In the genomic region with DNA sequence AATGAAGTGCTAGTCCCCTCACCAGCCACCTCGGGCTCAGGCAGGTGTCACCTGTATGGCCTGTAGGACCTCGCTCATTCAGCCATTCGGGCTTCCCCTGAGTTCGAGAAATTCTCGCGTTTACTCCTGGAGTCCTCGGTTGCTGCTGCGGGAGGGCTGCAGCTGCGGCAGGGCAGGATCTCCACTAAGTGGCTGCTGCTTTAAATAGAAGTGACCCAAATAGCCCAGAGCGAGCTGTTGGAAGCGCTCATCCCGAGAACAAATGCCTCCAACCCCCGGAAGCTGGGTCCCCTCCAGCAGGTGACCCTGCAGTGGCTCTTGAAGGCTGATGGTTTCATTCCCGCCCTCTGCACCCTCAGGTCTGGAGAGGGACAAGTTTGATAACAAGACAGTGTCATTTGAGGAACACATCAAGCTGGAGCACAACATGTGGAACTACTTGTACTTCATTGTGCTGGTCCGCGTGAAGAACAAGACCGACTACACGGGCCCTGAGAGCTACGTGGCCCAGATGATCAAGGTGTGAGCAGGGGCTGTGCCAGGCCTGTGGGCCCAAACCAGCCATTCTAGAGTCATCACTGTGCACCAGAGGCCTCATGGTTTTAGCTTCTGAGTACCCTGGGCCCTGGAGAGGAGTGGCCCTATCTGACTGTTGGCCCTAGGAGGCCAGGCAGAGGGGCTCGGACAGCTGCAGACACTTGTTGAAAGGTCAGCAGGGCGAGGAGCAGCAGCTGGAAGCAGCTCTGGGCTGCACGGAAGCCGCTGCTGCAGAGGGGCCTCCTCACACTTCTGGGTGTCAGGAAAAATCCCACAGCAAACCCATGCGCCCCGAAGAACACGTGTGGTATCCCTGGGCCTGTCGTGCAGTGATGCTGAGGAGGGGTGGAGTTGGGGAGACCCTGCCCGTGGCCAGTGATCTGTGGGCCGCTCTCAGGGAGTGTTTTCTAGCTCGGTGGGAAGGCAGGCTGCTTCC, we compare ENCODE assay signal across 8 cellular contexts. TPM values are rescaled to one million over a fixed set of nuclear protein-coding genes. Genes with fewer than 3 reads are reported as not detected.
DNase-seq lines count a peak whose midpoint lies in the region; ATAC-seq and TF ChIP-seq lines count a peak whose summit lies in the region.

No MANE protein-coding gene starts in this region.

- H3K27ac ChIP-seq in Peyer's patch (peak overlapping the region; percentile 54 to 82 (median 66)), osteoblast (ENCODE audit: low read depth, low read length) (peak overlapping the region; percentile 71)

- H3K9me3 ChIP-seq in Peyer's patch (no peaks in the 10 kb centered on the region), endocrine pancreas (ENCODE audit: control insufficient read depth, low read length) (no peaks in the 10 kb centered on the region), osteoblast (ENCODE audit: low read depth, low read length) (no peaks in the 10 kb centered on the region)

- H3K4me1 ChIP-seq in Peyer's patch (peaks cover 0 to 44% (median 13%) of the 10 kb centered on the region in 4 donors), endocrine pancreas (ENCODE audit: control insufficient read depth, insufficient read depth, low read length) (no peaks in the 10 kb centered on the region), osteoblast (ENCODE audit: insufficient read depth, low read length) (peaks cover 47% of the 10 kb centered on the region)

- TF ChIP-seq POLR2A in Peyer's patch (IDR thresholded peaks at IDR 0.05): no peak

- peaks cover 0 to 76% (median 0%) of the 10 kb centered on the region in 3 donors for H3K36me3 ChIP-seq in Peyer's patch
- H3K36me3 ChIP-seq in endocrine pancreas (ENCODE audit: control insufficient read depth, insufficient read depth, low read length): no peaks in the 10 kb centered on the region
- peaks cover 58% of the 10 kb centered on the region for H3K36me3 ChIP-seq in osteoblast (ENCODE audit: insufficient read depth, low read length)

- DNase-seq in D341Med (ENCODE audit: low spot score) (peak; percentile 46), Peyer's patch (no peak), osteoblast (ENCODE audit: insufficient read length, low spot score, missing footprints) (peak; percentile 71), HuH-7 (ENCODE audit: low spot score) (no peak)
- DNase-seq in stimulated activated CD4-positive, alpha-beta T cell treated with anti-CD3 and anti-CD28 coated beads, Interleukin-4, amount 100 ng/mL, for 4 hours: no peak

- TF ChIP-seq CTCF in Peyer's patch (IDR thresholded peaks at IDR 0.05) (no peak), osteoblast (IDR thresholded peaks at IDR 0.05; ENCODE audit: extremely low read depth, low read depth, low read length) (no peak)

- ATAC-seq in HG03139 (IDR thresholded peaks at IDR 0.05; ENCODE audit: unreplicated experiment) (no peak), GM19395 (IDR thresholded peaks at IDR 0.05; ENCODE audit: unreplicated experiment) (no peak)

- H4K20me1 ChIP-seq in osteoblast (ENCODE audit: insufficient read depth, low read length): no peaks in the 10 kb centered on the region

- peak overlapping the region; percentile 57 for H3K9ac ChIP-seq in endocrine pancreas (ENCODE audit: control insufficient read depth, insufficient read depth, low read length)

- no peak overlapping the region for H3K4me2 ChIP-seq in osteoblast (ENCODE audit: insufficient read depth, low read length)

- peaks cover 9% of the 10 kb centered on the region for H3K79me2 ChIP-seq in osteoblast (ENCODE audit: insufficient read depth, low read length)

- no peaks in the 10 kb centered on the region for H3K27me3 ChIP-seq in Peyer's patch
- H3K27me3 ChIP-seq in endocrine pancreas (ENCODE audit: control insufficient read depth, insufficient read depth, low read length): no peaks in the 10 kb centered on the region
- H3K27me3 ChIP-seq in osteoblast (ENCODE audit: insufficient read depth, low read length): no peaks in the 10 kb centered on the region

- H2AFZ ChIP-seq in osteoblast (ENCODE audit: low read length): no peak overlapping the region

- H3K4me3 ChIP-seq in Peyer's patch (no peak overlapping the region), endocrine pancreas (ENCODE audit: control insufficient read depth, insufficient read depth, low read length) (no peak overlapping the region), osteoblast (ENCODE audit: insufficient read depth, low read length) (no peak overlapping the region)

RNA-seq across cellular contexts. Expression of gene UQCC2, which starts 18.0 kb away (rescaled TPM):
- total RNA-seq in Peyer's patch: 10 to 100 TPM in 1 of 4 donors, 1 to 10 TPM in 3; 4.6 to 19.6 (median 6.9) TPM
- total RNA-seq in osteoblast: 15.2 and 20.0 TPM in 2 replicates

RNA-seq across cellular contexts. Expression of gene IP6K3, which starts 53.2 kb away (rescaled TPM):
- total RNA-seq in Peyer's patch (1 to 10 TPM in 3 of 4 donors, under 1 TPM in 1; 0.88 to 5.8 (median 1.6) TPM), osteoblast (under 0.01 and 0.29 TPM in 2 replicates)

Comparison
In these comparisons a context has a peak if more than half of its experiments do, and no peak if none do; other contexts are left out.
1. DNase-seq: peak in D341Med (single experiment) and osteoblast (single experiment); none in Peyer's patch (0 of 3), HuH-7 (single experiment) and stimulated activated CD4-positive, alpha-beta T cell treated with anti-CD3 and anti-CD28 coated beads, Interleukin-4, amount 100 ng/mL, for 4 hours (0 of 2).